ENCODE assay signal across 17 cellular contexts in the genomic region with DNA sequence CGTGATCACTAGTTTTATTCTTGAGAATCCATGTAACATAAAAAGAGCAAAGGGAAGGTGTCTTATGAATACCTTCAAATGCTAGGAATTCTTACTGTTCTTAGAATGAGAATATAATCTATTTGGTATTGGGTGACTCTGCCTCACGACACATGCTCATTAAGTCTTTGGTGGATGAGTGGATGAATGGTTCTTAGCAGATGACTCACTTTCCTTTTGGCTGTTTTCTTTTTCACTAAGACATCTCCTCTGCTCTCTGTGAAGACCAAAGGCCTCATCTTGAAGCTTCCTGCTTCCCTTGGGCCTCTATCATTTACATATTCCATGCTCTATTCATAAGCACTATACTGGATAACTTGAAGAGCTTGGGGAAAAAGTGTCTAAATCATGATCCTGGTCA.
DNase-seq lines count a peak whose midpoint lies in the region; FAIRE-seq and TF ChIP-seq lines count a peak whose summit lies in the region.
"Had no signal": no experiment of that assay in that cellular context is flagged by ENCODE, and none has a peak within 500 bp of the region (broad histone marks: within the 10 kb centered on the region; RNA-seq: fewer than 3 reads in every experiment).

No MANE protein-coding gene starts in this region.

- peak; percentile 39 for DNase-seq in AG10803 (ENCODE audit: low read depth)
- peak; percentile 87 for DNase-seq in HT1080 (ENCODE audit: low read depth)
- peak; percentile 65 for DNase-seq in astrocyte (ENCODE audit: low read depth)
- DNase-seq in keratinocyte (ENCODE audit: low read depth, low spot score): no peak
- no peak for DNase-seq in tibial nerve (ENCODE audit: low spot score in 2 of 2)
- no peak for DNase-seq in NCI-H345 treated with DMSO at 0.1 percent for 48 hours (lab: John Stamatoyannopoulos, UW; ENCODE audit: unreplicated experiment)
- no peak for DNase-seq in NAMALWA (ENCODE audit: low spot score)
- no peak for DNase-seq in islet precursor cell
- DNase-seq: activated CD4-positive, alpha-beta T cell treated with anti-CD3 and anti-CD28 coated beads for 1 hour; activated naive CD8-positive, alpha-beta T cell treated with anti-CD3 and anti-CD28 coated beads for 36 hours; gastrocnemius medialis; stimulated activated CD4-positive, alpha-beta T cell treated with anti-CD3 and anti-CD28 coated beads, Interleukin-2, amount 100 ng/mL, for 24 hours; upper lobe of right lung had no signal

- H3K4me2 ChIP-seq in astrocyte (ENCODE audit: low read length): peak overlapping the region; percentile 11
- no peak overlapping the region for H3K4me2 ChIP-seq in keratinocyte (ENCODE audit: control insufficient read depth, extremely low read depth, insufficient read depth, low read depth, low read length)
- H3K4me2 ChIP-seq: BLaER1 had no signal

- TF ChIP-seq POLR2A in tibial nerve (IDR thresholded peaks at IDR 0.05): no peak

- 95% methylated on average over 2 of the region's 2 CpGs for WGBS in tibial nerve, 2 donors

- H2AFZ ChIP-seq in astrocyte (ENCODE audit: low read depth, low read length) (no peak overlapping the region), keratinocyte (ENCODE audit: control insufficient read depth, low read length) (no peak overlapping the region)

- TF ChIP-seq EP300 in tibial nerve (IDR thresholded peaks at IDR 0.05): no peak

- no peak overlapping the region for H3K4me3 Mint-ChIP-seq in astrocyte (ENCODE audit: unreplicated experiment)
- H3K4me3 Mint-ChIP-seq: activated naive CD8-positive, alpha-beta T cell treated with anti-CD3 and anti-CD28 coated beads for 36 hours; dendritic cell treated with granulocyte-macrophage colony-stimulating factor and Interleukin-4, amounts not matched to agents 40 ng/mL and 50 ng/mL, for 4 days had no signal

- H3K36me3 Mint-ChIP-seq in astrocyte (ENCODE audit: low read depth, unreplicated experiment): no peaks in the 10 kb centered on the region
- H3K36me3 Mint-ChIP-seq: activated naive CD8-positive, alpha-beta T cell treated with anti-CD3 and anti-CD28 coated beads for 36 hours had no signal

- H3K9ac ChIP-seq in astrocyte (ENCODE audit: low read length) (no peak overlapping the region), keratinocyte (ENCODE audit: control insufficient read depth, extremely low read depth, insufficient read depth, low read length) (no peak overlapping the region)
- H3K9ac ChIP-seq: BLaER1 had no signal

- dilution Hi-C loops in keratinocyte (cut with MboI; ENCODE audit: extremely low pct_ligation_motif_present, low sequenced_read_pairs): no loop called here

- H3K36me3 ChIP-seq in astrocyte (ENCODE audit: insufficient read depth, low read length) (no peaks in the 10 kb centered on the region), keratinocyte (ENCODE audit: control insufficient read depth in 2 of 2, extremely low read depth in 1 of 2, insufficient read depth in 2 of 2, low read length in 2 of 2) (no peaks in the 10 kb centered on the region), tibial nerve (no peaks in the 10 kb centered on the region)
- H3K36me3 ChIP-seq: BLaER1, gastrocnemius medialis, upper lobe of right lung had no signal

- H4K20me1 ChIP-seq in astrocyte (ENCODE audit: insufficient read depth, low read length) (no peaks in the 10 kb centered on the region), keratinocyte (ENCODE audit: control insufficient read depth, extremely low read depth, insufficient read depth, low read length) (no peaks in the 10 kb centered on the region)
- H4K20me1 ChIP-seq: BLaER1 had no signal

- H3K79me2 ChIP-seq in astrocyte (ENCODE audit: insufficient read depth, low read length) (no peaks in the 10 kb centered on the region), keratinocyte (ENCODE audit: control insufficient read depth, insufficient read depth, low read length) (no peaks in the 10 kb centered on the region)

- TF ChIP-seq CTCF in AG10803 (conservative IDR thresholded peaks at IDR 0.05; ENCODE audit: low read length) (no peak), astrocyte (IDR thresholded peaks at IDR 0.05; ENCODE audit: insufficient read depth, low read depth, low read length) (no peak), keratinocyte (optimal IDR thresholded peaks at IDR 0.05 in 1 of 3, IDR thresholded peaks at IDR 0.05 in 1 of 3, conservative IDR thresholded peaks at IDR 0.05 in 1 of 3; ENCODE audit: extremely low read depth in 1 of 3, insufficient read depth in 2 of 3, low read length in 3 of 3) (no peak), tibial nerve (IDR thresholded peaks at IDR 0.05) (no peak)

- peak; percentile 94 for FAIRE-seq in astrocyte (lab: Jason Lieb, UNC)
- FAIRE-seq in keratinocyte (lab: Jason Lieb, UNC): peak; percentile 82
- FAIRE-seq: GM18507, islet of Langerhans had no signal

- H3K9me3 Mint-ChIP-seq in astrocyte (ENCODE audit: unreplicated experiment): no peaks in the 10 kb centered on the region

- H3K4me3 ChIP-seq in AG10803 (ENCODE audit: low read length) (no peak overlapping the region), astrocyte (ENCODE audit: insufficient read depth, low read depth, low read length) (no peak overlapping the region), keratinocyte (ENCODE audit: control insufficient read depth in 2 of 3, extremely low read depth in 1 of 3, insufficient read depth in 2 of 3, low read depth in 1 of 3, low read length in 3 of 3) (no peak overlapping the region), tibial nerve (no peak overlapping the region)
- H3K4me3 ChIP-seq: BLaER1, gastrocnemius medialis, upper lobe of right lung had no signal

- H3K4me1 Mint-ChIP-seq in astrocyte (ENCODE audit: low read depth, unreplicated experiment): peaks cover 8% of the 10 kb centered on the region
- H3K4me1 Mint-ChIP-seq: activated naive CD8-positive, alpha-beta T cell treated with anti-CD3 and anti-CD28 coated beads for 36 hours had no signal

- H3K4me1 ChIP-seq in astrocyte (ENCODE audit: insufficient read depth, low read length) (no peaks in the 10 kb centered on the region), keratinocyte (ENCODE audit: control insufficient read depth, extremely low read depth, insufficient read depth, low read length) (no peaks in the 10 kb centered on the region), tibial nerve (no peaks in the 10 kb centered on the region)
- H3K4me1 ChIP-seq: BLaER1, gastrocnemius medialis, upper lobe of right lung had no signal

- H3K27ac ChIP-seq in astrocyte (ENCODE audit: low read depth, low read length) (no peak overlapping the region), keratinocyte (ENCODE audit: control insufficient read depth, insufficient read depth, low read length) (no peak overlapping the region), tibial nerve (no peak overlapping the region)
- H3K27ac ChIP-seq: BLaER1, gastrocnemius medialis, upper lobe of right lung had no signal

- H3K27ac Mint-ChIP-seq in astrocyte (ENCODE audit: unreplicated experiment): no peak overlapping the region
- H3K27ac Mint-ChIP-seq: activated naive CD8-positive, alpha-beta T cell treated with anti-CD3 and anti-CD28 coated beads for 36 hours; dendritic cell treated with granulocyte-macrophage colony-stimulating factor and Interleukin-4, amounts not matched to agents 40 ng/mL and 50 ng/mL, for 4 days had no signal

- no peaks in the 10 kb centered on the region for H3K27me3 ChIP-seq in astrocyte (ENCODE audit: insufficient read depth, low read length)
- H3K27me3 ChIP-seq in keratinocyte (ENCODE audit: control insufficient read depth, extremely low read depth, insufficient read depth, low read length): no peaks in the 10 kb centered on the region
- no peaks in the 10 kb centered on the region for H3K27me3 ChIP-seq in tibial nerve
- H3K27me3 ChIP-seq: BLaER1, gastrocnemius medialis, upper lobe of right lung had no signal

- H3K27me3 Mint-ChIP-seq in astrocyte (ENCODE audit: low read depth, unreplicated experiment): no peaks in the 10 kb centered on the region
- H3K27me3 Mint-ChIP-seq: activated naive CD8-positive, alpha-beta T cell treated with anti-CD3 and anti-CD28 coated beads for 36 hours; dendritic cell treated with granulocyte-macrophage colony-stimulating factor and Interleukin-4, amounts not matched to agents 40 ng/mL and 50 ng/mL, for 4 days had no signal

- H3K9me1 ChIP-seq in keratinocyte (ENCODE audit: control insufficient read depth, extremely low read depth, insufficient read depth, low read length): no peaks in the 10 kb centered on the region

- no peaks in the 10 kb centered on the region for H3K9me3 ChIP-seq in astrocyte (ENCODE audit: insufficient read depth, low read depth, low read length)
- no peaks in the 10 kb centered on the region for H3K9me3 ChIP-seq in keratinocyte (ENCODE audit: control insufficient read depth, low read depth, low read length)
- H3K9me3 ChIP-seq in tibial nerve: peaks cover 0 to 16% (median 0%) of the 10 kb centered on the region in 4 donors
- H3K9me3 ChIP-seq: gastrocnemius medialis, upper lobe of right lung had no signal

Comparison
In these comparisons a context has a peak if more than half of its experiments do, and no peak if none do; other contexts are left out.
1. DNase-seq: peak in AG10803 (single experiment), HT1080 (single experiment) and astrocyte (single experiment); none in keratinocyte (single experiment), tibial nerve (0 of 2), NCI-H345 treated with DMSO at 0.1 percent for 48 hours (single experiment), NAMALWA (single experiment) and islet precursor cell (single experiment).